In the genomic region with DNA sequence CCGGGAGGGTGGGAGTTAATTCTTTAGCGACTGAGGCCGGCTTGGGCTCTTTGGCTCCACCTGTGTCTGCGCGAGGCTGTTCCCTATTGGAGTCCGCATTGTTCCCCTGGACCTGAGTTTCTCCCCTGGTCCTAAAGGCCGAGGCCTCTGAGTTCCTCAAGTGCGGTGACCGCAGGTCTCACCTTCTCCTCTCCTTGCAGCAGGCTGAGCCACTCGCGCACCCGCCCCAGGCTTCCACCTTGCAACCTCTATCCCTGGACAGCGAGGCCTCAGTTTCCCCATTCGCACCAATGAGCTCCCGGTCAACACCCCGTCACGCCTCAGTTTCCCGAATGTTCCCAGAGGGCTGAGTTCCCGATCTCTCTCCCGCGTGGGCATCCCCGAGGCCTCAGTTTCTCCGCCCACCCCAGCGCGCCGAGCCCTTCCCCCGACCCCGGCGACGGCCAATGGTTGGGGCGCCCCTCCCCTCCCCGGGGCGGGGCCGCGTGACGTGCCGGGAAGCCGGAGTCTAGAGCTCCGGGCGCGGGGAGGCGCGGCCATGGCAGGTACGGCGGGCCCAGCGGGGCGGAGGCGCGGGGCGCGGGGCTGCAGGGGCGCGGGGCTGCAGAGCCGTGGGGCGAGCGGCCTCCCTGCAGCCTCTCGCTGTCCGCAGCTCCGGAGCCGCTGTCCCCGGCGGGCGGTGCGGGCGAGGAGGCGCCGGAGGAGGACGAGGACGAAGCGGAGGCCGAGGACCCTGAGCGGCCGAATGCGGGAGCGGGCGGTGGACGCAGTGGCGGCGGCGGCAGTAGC, we compare ENCODE assay signal across 8 cellular contexts. TPM values are rescaled to one million over a fixed set of nuclear protein-coding genes. Genes with fewer than 3 reads are reported as not detected.
DNase-seq lines count a peak whose midpoint lies in the region; ATAC-seq, FAIRE-seq and TF ChIP-seq lines count a peak whose summit lies in the region.

A gene with protein sequence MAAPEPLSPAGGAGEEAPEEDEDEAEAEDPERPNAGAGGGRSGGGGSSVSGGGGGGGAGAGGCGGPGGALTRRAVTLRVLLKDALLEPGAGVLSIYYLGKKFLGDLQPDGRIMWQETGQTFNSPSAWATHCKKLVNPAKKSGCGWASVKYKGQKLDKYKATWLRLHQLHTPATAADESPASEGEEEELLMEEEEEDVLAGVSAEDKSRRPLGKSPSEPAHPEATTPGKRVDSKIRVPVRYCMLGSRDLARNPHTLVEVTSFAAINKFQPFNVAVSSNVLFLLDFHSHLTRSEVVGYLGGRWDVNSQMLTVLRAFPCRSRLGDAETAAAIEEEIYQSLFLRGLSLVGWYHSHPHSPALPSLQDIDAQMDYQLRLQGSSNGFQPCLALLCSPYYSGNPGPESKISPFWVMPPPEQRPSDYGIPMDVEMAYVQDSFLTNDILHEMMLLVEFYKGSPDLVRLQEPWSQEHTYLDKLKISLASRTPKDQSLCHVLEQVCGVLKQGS (plus strand): TSS at position 507 of the 789 bp plus-strand sequence. CDS start 32 bp downstream, at position 539.

- H2BK5ac ChIP-seq in H1 (ENCODE audit: low read depth, low read length), result peak within 1 kb of the TSS; percentile 93

- no peak within 1 kb of the TSS; the same call in 1 of the 2 replicates for H2BK12ac ChIP-seq in H1 (ENCODE audit: low read depth, low read length)

- H2AFZ ChIP-seq in H1 (ENCODE audit: low read length), result peak within 1 kb of the TSS; percentile 91

- TF ChIP-seq RAD21 in H1 (IDR thresholded peaks at IDR 0.05 in 1 of 2, conservative IDR thresholded peaks at IDR 0.05 in 1 of 2; ENCODE audit: low read depth in 2 of 2, low read length in 2 of 2), result peak; percentile 17 to 23; a peak in 2 of 4 replicates

- no peak within 1 kb of the TSS for H2BK15ac ChIP-seq in H1 (ENCODE audit: low read length)

- H3K4me3 ChIP-seq in H1 (ENCODE audit: extremely low read depth in 1 of 4, insufficient read depth in 2 of 4, low read depth in 3 of 4, low read length in 4 of 4) (peak within 1 kb of the TSS; percentile 66 to 92 (median 78)), mesodermal cell (ENCODE audit: extremely low read depth, insufficient read depth, low read length, poor library complexity, severe bottlenecking) (peak within 1 kb of the TSS; percentile 72)

- H2AK5ac ChIP-seq in H1 (ENCODE audit: low read depth, low read length), result no peak within 1 kb of the TSS

- peak within 1 kb of the TSS; percentile 60 for H2BK120ac ChIP-seq in H1 (replicated peaks; ENCODE audit: low read depth, low read length)

- peaks cover 15% of the 10 kb centered on the region for H3K23me2 ChIP-seq in H1 (ENCODE audit: low read depth, low read length)

- no peak for FAIRE-seq in H1 (lab: Jason Lieb, UNC)

- H3K79me2 ChIP-seq in H1 (ENCODE audit: control insufficient read depth in 1 of 2, insufficient read depth in 2 of 2, low read length in 2 of 2), result peaks cover 0 to 5% of the 10 kb centered on the region in 2 experiments; a peak in 1 of 4 replicates

- H3K9me3 ChIP-seq in H1 (ENCODE audit: insufficient read depth in 2 of 2, low read depth in 1 of 2, low read length in 1 of 2) (no peaks in the 10 kb centered on the region), mesodermal cell (ENCODE audit: control insufficient read depth, low read length) (no peaks in the 10 kb centered on the region)

- POLR2A ChIA-PET in H1 (lab: Charles Lee; ENCODE audit: partially characterized antibody), result interaction anchor here (0.5 to 5.6 kb wide), 38 partner anchors 10 to 453 kb away, joined by 3 to 72 read pairs (median 4); a partner anchor contains a TSS

- TF ChIP-seq POLR2A in H1 (IDR thresholded peaks at IDR 0.05; ENCODE audit: control extremely low read depth in 1 of 2, low read depth in 2 of 2, low read length in 2 of 2), result peak in 1 of 2 experiments; percentile 94; a peak in 2 of 3 replicates

- peaks cover 0 to 5% of the 10 kb centered on the region in 2 experiments for H4K20me1 ChIP-seq in H1 (replicated peaks in 1 of 2; ENCODE audit: control insufficient read depth in 1 of 2, insufficient read depth in 2 of 2, low read length in 2 of 2)

- H3K9ac ChIP-seq in H1 (replicated peaks in 1 of 4; ENCODE audit: extremely low read depth in 1 of 4, low read depth in 3 of 4, low read length in 3 of 4), result peak within 1 kb of the TSS; percentile 78 to 91 (median 90)

- peak within 1 kb of the TSS; percentile 98 for H3K56ac ChIP-seq in H1 (replicated peaks; ENCODE audit: insufficient read length, low read depth, low read length)

- TF ChIP-seq CTCF in H1 (IDR thresholded peaks at IDR 0.05; ENCODE audit: control extremely low read depth in 1 of 3, insufficient read depth in 1 of 3, low read depth in 1 of 3, low read length in 3 of 3), result peak; percentile 23 to 50 (median 35); a peak in 3 of 4 replicates

- H3K23ac ChIP-seq in H1 (ENCODE audit: insufficient read length), result no peak within 1 kb of the TSS

- TF ChIP-seq EP300 in H1 (IDR thresholded peaks at IDR 0.05; ENCODE audit: borderline replicate concordance in 1 of 2, low read depth in 2 of 2, low read length in 2 of 2), result no peak

- no peaks in the 10 kb centered on the region for H3K27me3 ChIP-seq in H1 (replicated peaks in 1 of 4; ENCODE audit: control insufficient read depth in 3 of 4, extremely low read depth in 1 of 4, insufficient read depth in 3 of 4, low read length in 3 of 4)

- H4K91ac ChIP-seq in H1 (replicated peaks; ENCODE audit: insufficient read length, low read length), result peak within 1 kb of the TSS; percentile 100

- peak; percentile 93 for DNase-seq in CD1c-positive myeloid dendritic cell (ENCODE audit: extremely low spot score)
- DNase-seq in NK-92 (lab: John Stamatoyannopoulos, UW; ENCODE audit: unreplicated experiment), result peak; percentile 31
- DNase-seq in activated CD8-positive, alpha-beta memory T cell treated with anti-CD3 and anti-CD28 coated beads for 48 hours (ENCODE audit: low read depth in 2 of 3, low spot score in 2 of 3), result peak; percentile 82 to 91 (median 87)
- DNase-seq in H1 (ENCODE audit: low read depth in 1 of 2, low spot score in 2 of 2), result peak in 1 of 2 experiments; percentile 94
- peak; percentile 84 to 85 for DNase-seq in stimulated activated CD8-positive, alpha-beta memory T cell treated with anti-CD3 and anti-CD28 coated beads, Interleukin-15, amount 100 ng/mL, for 4 hours (ENCODE audit: low read depth in 2 of 2)

- H3K18ac ChIP-seq in H1 (ENCODE audit: extremely low read depth, low read length), result peak within 1 kb of the TSS; percentile 99

- H3K4ac ChIP-seq in H1 (replicated peaks; ENCODE audit: insufficient read length, low read depth, low read length), result peak within 1 kb of the TSS; percentile 100

- CTCF ChIA-PET in H1 (lab: Charles Lee; ENCODE audit: partially characterized antibody), result interaction anchor here (0.5 to 20.4 kb wide), 14 partner anchors 9 to 192 kb away, joined by 3 to 311 read pairs (median 3); a partner anchor contains a TSS

- ATAC-seq in GM19395 (IDR thresholded peaks at IDR 0.05; ENCODE audit: unreplicated experiment) (peak; percentile 60), HG03565 (IDR thresholded peaks at IDR 0.05; ENCODE audit: unreplicated experiment) (peak; percentile 25)

- no peak within 1 kb of the TSS for H3K14ac ChIP-seq in H1 (ENCODE audit: insufficient read length)

- H3K27ac ChIP-seq in H1 (ENCODE audit: low read depth, low read length) (peak within 1 kb of the TSS; percentile 96), mesodermal cell (ENCODE audit: low read depth, low read length, severe bottlenecking) (peak within 1 kb of the TSS; percentile 96)

- H3K36me3 ChIP-seq in H1 (ENCODE audit: control insufficient read depth in 2 of 4, insufficient read depth in 4 of 4, low read length in 3 of 4) (peaks cover 0 to 12% (median 3%) of the 10 kb centered on the region in 4 experiments; a peak in 2 of 8 replicates), mesodermal cell (ENCODE audit: control insufficient read depth, insufficient read depth, low read length) (peaks cover 4% of the 10 kb centered on the region)

- peak within 1 kb of the TSS; percentile 98 for H4K5ac ChIP-seq in H1 (ENCODE audit: insufficient read length, low read depth, low read length)

- H3K4me2 ChIP-seq in H1 (ENCODE audit: insufficient read depth in 1 of 2, low read depth in 2 of 2, low read length in 2 of 2), result peak within 1 kb of the TSS; percentile 62 to 99

- H3K79me1 ChIP-seq in H1 (ENCODE audit: low read depth, low read length), result no peaks in the 10 kb centered on the region

- peak within 1 kb of the TSS; percentile 9; the same call in 1 of the 2 replicates for H2BK20ac ChIP-seq in H1 (ENCODE audit: low read length)

- H4K8ac ChIP-seq in H1 (ENCODE audit: extremely low read depth, insufficient read depth, low read length), result peak within 1 kb of the TSS; percentile 97

- peaks cover 0 to 13% (median 6%) of the 10 kb centered on the region in 4 experiments; a peak in 6 of 7 replicates for H3K4me1 ChIP-seq in H1 (replicated peaks in 1 of 4; ENCODE audit: control insufficient read depth in 3 of 4, insufficient read depth in 4 of 4, low read length in 3 of 4)
- peaks cover 4% of the 10 kb centered on the region for H3K4me1 ChIP-seq in mesodermal cell (ENCODE audit: control insufficient read depth, insufficient read depth, low read length, poor library complexity, severe bottlenecking)

- 1% methylated on average over 21 of the region's 80 CpGs; no CpG with 5 or more reads in 1 of the 2 experiments for WGBS in H1 (ENCODE audit: extremely low coverage in 1 of 2, insufficient coverage in 1 of 2, insufficient read length in 1 of 2, insufficient replicate concordance in 2 of 2, low coverage in 1 of 2, low lambda C conversion rate in 2 of 2, missing lambda C conversion rate in 1 of 2), 2 experiments
- 0% methylated on average over 34 to 49 of the region's 80 CpGs for WGBS in mesodermal cell (ENCODE audit: insufficient coverage in 2 of 2), 2 experiments

TF ChIP-seq in H1, 55 proteins besides CTCF, POLR2A, EP300 and RAD21 (continues in another document):
- TF ChIP-seq BCL11A (IDR thresholded peaks at IDR 0.05; ENCODE audit: low read depth in 2 of 2, low read length in 2 of 2), result no peak
- TF ChIP-seq BACH1 (IDR thresholded peaks at IDR 0.05; ENCODE audit: low read length), result peak; percentile 73
- TF ChIP-seq SRF (IDR thresholded peaks at IDR 0.05; ENCODE audit: low read depth, low read length), result no peak
- TF ChIP-seq EZH2 (IDR thresholded peaks at IDR 0.05; ENCODE audit: low read depth, low read length, severe bottlenecking), result no peak
- TF ChIP-seq GTF2F1 (IDR thresholded peaks at IDR 0.05; ENCODE audit: borderline replicate concordance, low read depth, low read length), result no peak

RNA-seq across cellular contexts. Expression of the gene that starts here (rescaled TPM):
- total RNA-seq in H1 (2021; fragmentation: NEBNext Ultra II Directional; extraction: Animal tissue kit (Norgen Biotek cat#: 25700)), result 24.2 and 27.7 TPM in 2 replicates
- polyA plus RNA-seq in H1 (2011; rRNA removed), result 22.9 and 31.6 TPM in 2 replicates
- 25.7 TPM for polyA plus RNA-seq in H1 (2011; cell fraction: cytosol; rRNA removed)
- polyA plus RNA-seq in H1 (2011; cell fraction: nucleus; rRNA removed), result 32.1 TPM
- polyA plus RNA-seq in H1 (2012, experiment 1 of 2), result 15.1 to 38.3 TPM (median 35.6 TPM) in 4 replicates
- polyA plus RNA-seq in H1 (2012, experiment 2 of 2), result 21.6 TPM
- polyA plus RNA-seq in H1 (2013, experiment 1 of 2), result 15.0 TPM
- 12.4 TPM for polyA plus RNA-seq in H1 (2013, experiment 2 of 2)
- 10.8 and 12.6 TPM in 2 replicates for polyA minus RNA-seq in H1 (2011; rRNA and poly(A)+ RNA removed)
- 13.0 TPM for polyA minus RNA-seq in H1 (2011; cell fraction: cytosol; rRNA and poly(A)+ RNA removed)
- polyA minus RNA-seq in H1 (2011; cell fraction: nucleus; rRNA and poly(A)+ RNA removed), result 15.3 TPM
- polyA plus RNA-seq in mesodermal cell (2013, experiment 1 of 2), result 18.6 TPM
- 16.3 TPM for polyA plus RNA-seq in mesodermal cell (2013, experiment 2 of 2)
